ENCODE assay signal across 23 cellular contexts in the genomic region with DNA sequence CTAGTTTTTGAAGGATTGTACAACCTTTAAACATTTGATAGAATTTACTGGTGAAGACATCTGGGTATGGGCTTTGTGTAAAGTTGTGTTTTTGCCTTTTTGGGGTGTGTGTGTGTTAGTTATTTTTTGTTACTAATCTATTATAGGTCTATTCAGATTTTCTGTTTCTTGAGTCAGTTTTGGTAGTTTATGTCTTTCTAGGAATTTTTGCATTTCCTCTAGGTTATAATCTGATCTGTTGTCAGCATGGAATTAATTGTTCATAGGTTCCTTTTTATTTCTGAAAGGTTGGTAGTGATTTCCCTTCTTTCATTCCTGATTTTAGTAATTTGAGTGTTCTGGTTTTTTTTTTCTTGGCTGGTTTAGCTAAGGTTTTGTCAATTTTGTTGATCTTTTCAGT. TPM values are rescaled to one million over a fixed set of nuclear protein-coding genes. Genes with fewer than 3 reads are reported as not detected.
DNase-seq lines count a peak whose midpoint lies in the region; ATAC-seq and TF ChIP-seq lines count a peak whose summit lies in the region.
"Had no signal": no experiment of that assay in that cellular context is flagged by ENCODE, and none has a peak within 500 bp of the region (broad histone marks: within the 10 kb centered on the region; RNA-seq: fewer than 3 reads in every experiment).

No MANE protein-coding gene starts in this region.

- no peaks in the 10 kb centered on the region for H3K27me3 ChIP-seq in CD4-positive, alpha-beta memory T cell (ENCODE audit: insufficient read depth, low read length)
- no peaks in the 10 kb centered on the region for H3K27me3 ChIP-seq in GM23338 (ENCODE audit: insufficient read depth)
- H3K27me3 ChIP-seq: colonic mucosa, heart left ventricle, Peyer's patch, SJSA1, stomach, transverse colon had no signal

- peaks cover 100% of the 10 kb centered on the region for H3K79me2 ChIP-seq in GM23338 (replicated peaks; ENCODE audit: insufficient read depth)

- H3K9me2 ChIP-seq in GM23338 (ENCODE audit: insufficient read depth) = no peaks in the 10 kb centered on the region

- peaks cover 5 to 50% (median 24%) of the 10 kb centered on the region in 8 donors for H3K9me3 Mint-ChIP-seq in CD4-positive, alpha-beta memory T cell
- H3K9me3 Mint-ChIP-seq in GM23338 (peaks cover 12% of the 10 kb centered on the region; the same call in 2 of the 3 replicates), osteocyte (ENCODE audit: unreplicated experiment) (peaks cover 52% of the 10 kb centered on the region)
- peaks cover 45% of the 10 kb centered on the region for H3K9me3 Mint-ChIP-seq in activated naive CD8-positive, alpha-beta T cell (ENCODE audit: low read depth)

- intact Hi-C loops in CD4-positive, alpha-beta memory T cell (cut with micrococcal nuclease) = loop anchor here (5.0 kb wide), 1 partner anchor 44 kb away; no protein-coding TSS in a partner anchor

- DNase-seq in CD4-positive, alpha-beta memory T cell = no peak
- DNase-seq in GM23338 (ENCODE audit: low spot score) = no peak
- DNase-seq in osteocyte (ENCODE audit: extremely low spot score, unreplicated experiment) = no peak
- DNase-seq in GM13977 (ENCODE audit: low spot score) = no peak
- DNase-seq: colonic mucosa; EL; HCEC 1CT; heart left ventricle; NCI-H1092; NCI-H2029; NCI-H446; nephron progenitor cell; NK-92 treated with Interleukin-12 subunit alpha and Interleukin-12 subunit beta, amount 100 ng/mL, for 24 hours; Peyer's patch; posterior cingulate gyrus; stimulated activated CD4-positive, alpha-beta T cell treated with anti-CD3 and anti-CD28 coated beads, Interleukin-1b, Interleukin-23, amount 100 ng/mL, for 48 hours; stomach; transverse colon had no signal

- H3K4me1 ChIP-seq in CD4-positive, alpha-beta memory T cell (ENCODE audit: insufficient read depth, low read length) = peaks cover 50% of the 10 kb centered on the region
- H3K4me1 ChIP-seq in GM23338 (ENCODE audit: insufficient read depth) = peaks cover 26% of the 10 kb centered on the region; the same call in 1 of the 2 replicates
- H3K4me1 ChIP-seq: colonic mucosa had no signal

- H3K27ac ChIP-seq in CD4-positive, alpha-beta memory T cell (ENCODE audit: low read depth, low read length) = no peak overlapping the region
- no peak overlapping the region for H3K27ac ChIP-seq in GM23338 (ENCODE audit: low read depth)
- H3K27ac ChIP-seq: colonic mucosa, heart left ventricle, Peyer's patch, SJSA1, stomach, transverse colon had no signal

- no peaks in the 10 kb centered on the region for H3K9me3 ChIP-seq in CD4-positive, alpha-beta memory T cell (ENCODE audit: control insufficient read depth in 1 of 2, low read length in 2 of 2)
- H3K9me3 ChIP-seq: colonic mucosa, Peyer's patch, transverse colon had no signal

- ATAC-seq in GM23338 (no peak), GM19035 (IDR thresholded peaks at IDR 0.05; ENCODE audit: unreplicated experiment) (no peak), HG03280 (IDR thresholded peaks at IDR 0.05; ENCODE audit: unreplicated experiment) (no peak)
- ATAC-seq: heart left ventricle had no signal

- H3K36me3 Mint-ChIP-seq in CD4-positive, alpha-beta memory T cell = peaks cover 61 to 67% of the 10 kb centered on the region in 2 donors
- H3K36me3 Mint-ChIP-seq in GM23338 (ENCODE audit: low read depth) (peaks cover 27% of the 10 kb centered on the region), osteocyte (ENCODE audit: unreplicated experiment) (peaks cover 36% of the 10 kb centered on the region)
- H3K36me3 Mint-ChIP-seq in activated naive CD8-positive, alpha-beta T cell = peaks cover 43% of the 10 kb centered on the region
- H3K36me3 Mint-ChIP-seq: brain had no signal

- CTCF ChIA-PET in CD4-positive, alpha-beta memory T cell (lab: Charles Lee; ENCODE audit: partially characterized antibody) = no interaction called here

- no peak overlapping the region for H2AFZ ChIP-seq in GM23338

- TF ChIP-seq CTCF in GM23338 (conservative IDR thresholded peaks at IDR 0.05; ENCODE audit: low read depth in 2 of 2) (no peak), osteocyte (IDR thresholded peaks at IDR 0.05) (no peak), GM13977 (IDR thresholded peaks at IDR 0.05; ENCODE audit: extremely low read depth, insufficient read depth, missing control alignments) (no peak)

- peaks cover 63 to 76% (median 69%) of the 10 kb centered on the region in 4 donors for H3K4me1 Mint-ChIP-seq in CD4-positive, alpha-beta memory T cell
- H3K4me1 Mint-ChIP-seq in GM23338 = peaks cover 52% of the 10 kb centered on the region
- H3K4me1 Mint-ChIP-seq in activated naive CD8-positive, alpha-beta T cell (ENCODE audit: low read depth) = peaks cover 78% of the 10 kb centered on the region
- peaks cover 65% of the 10 kb centered on the region for H3K4me1 Mint-ChIP-seq in osteocyte (ENCODE audit: unreplicated experiment)
- H3K4me1 Mint-ChIP-seq: nephron progenitor cell had no signal

- no peaks in the 10 kb centered on the region for H3K27me3 Mint-ChIP-seq in CD4-positive, alpha-beta memory T cell
- H3K27me3 Mint-ChIP-seq in GM23338 (ENCODE audit: insufficient read depth, low read depth, poor library complexity) (peaks cover 1% of the 10 kb centered on the region), osteocyte (ENCODE audit: unreplicated experiment) (no peaks in the 10 kb centered on the region)
- H3K27me3 Mint-ChIP-seq in activated naive CD8-positive, alpha-beta T cell = no peaks in the 10 kb centered on the region
- H3K27me3 Mint-ChIP-seq: brain had no signal

- no peaks in the 10 kb centered on the region for H3K36me3 ChIP-seq in CD4-positive, alpha-beta memory T cell (ENCODE audit: insufficient read depth, low read length)
- no peaks in the 10 kb centered on the region for H3K36me3 ChIP-seq in GM23338 (ENCODE audit: insufficient read depth)
- H3K36me3 ChIP-seq: colonic mucosa, heart left ventricle, Peyer's patch, SJSA1, stomach, transverse colon had no signal

- no peaks in the 10 kb centered on the region for H3F3A ChIP-seq in GM23338 (replicated peaks; ENCODE audit: low read depth)

- H3K4me3 ChIP-seq in CD4-positive, alpha-beta memory T cell (ENCODE audit: low read length in 2 of 2) = no peak overlapping the region
- H3K4me3 ChIP-seq in GM23338 = no peak overlapping the region
- H3K4me3 ChIP-seq: colonic mucosa, heart left ventricle, Peyer's patch, SJSA1, stomach, transverse colon had no signal

- POLR2A ChIA-PET in CD4-positive, alpha-beta memory T cell (lab: Charles Lee; ENCODE audit: partially characterized antibody) = interaction anchor here (1.1 kb wide), 1 partner anchor 16 kb away, joined by 3 read pairs; no protein-coding TSS in a partner anchor

- H3K4me2 ChIP-seq in GM23338 = no peak overlapping the region

- H4K20me1 ChIP-seq in GM23338 (replicated peaks; ENCODE audit: insufficient read depth) = peaks cover 24% of the 10 kb centered on the region

- peak overlapping the region in 7 of 8 donors; percentile 23 to 77 (median 55) for H3K4me3 Mint-ChIP-seq in CD4-positive, alpha-beta memory T cell
- H3K4me3 Mint-ChIP-seq in GM23338 (no peak overlapping the region), osteocyte (ENCODE audit: unreplicated experiment) (peak overlapping the region; percentile 28)
- H3K4me3 Mint-ChIP-seq in activated naive CD8-positive, alpha-beta T cell = peak overlapping the region; percentile 56
- H3K4me3 Mint-ChIP-seq: brain, nephron progenitor cell had no signal

- in situ Hi-C loops in GM13977 (cut with MboI; ENCODE audit: low pct_unique_long_range_greater_than_20kb, low sequenced_read_pairs, unreplicated experiment) = no loop called here

- peak overlapping the region in 2 of 7 donors; percentile 3 to 5 for H3K27ac Mint-ChIP-seq in CD4-positive, alpha-beta memory T cell
- H3K27ac Mint-ChIP-seq in GM23338 (peak overlapping the region; percentile 88), osteocyte (ENCODE audit: unreplicated experiment) (peak overlapping the region; percentile 79)
- H3K27ac Mint-ChIP-seq in activated naive CD8-positive, alpha-beta T cell = peak overlapping the region; percentile 81
- H3K27ac Mint-ChIP-seq: brain, nephron progenitor cell had no signal

RNA-seq across cellular contexts. Expression of a gene that starts 17.7 kb away (rescaled TPM):
- total RNA-seq in CD4-positive, alpha-beta memory T cell = 100 to 1,000 TPM; 197 to 202 TPM
- polyA plus RNA-seq in CD4-positive, alpha-beta memory T cell = 100 to 1,000 TPM; 578 to 662 TPM
- total RNA-seq in GM23338 (2014; rRNA removed; shearing (Covaris generic)) = 210 and 214 TPM in 2 replicates
- 475 and 499 TPM in 2 replicates for polyA plus RNA-seq in GM23338 (2016; fragmentation: Nextera tagmentation; extraction: Ambion mirVana)
- 349 and 355 TPM in 2 replicates for total RNA-seq in osteocyte
